ENCODE assay signal across 23 cellular contexts in the genomic region with DNA sequence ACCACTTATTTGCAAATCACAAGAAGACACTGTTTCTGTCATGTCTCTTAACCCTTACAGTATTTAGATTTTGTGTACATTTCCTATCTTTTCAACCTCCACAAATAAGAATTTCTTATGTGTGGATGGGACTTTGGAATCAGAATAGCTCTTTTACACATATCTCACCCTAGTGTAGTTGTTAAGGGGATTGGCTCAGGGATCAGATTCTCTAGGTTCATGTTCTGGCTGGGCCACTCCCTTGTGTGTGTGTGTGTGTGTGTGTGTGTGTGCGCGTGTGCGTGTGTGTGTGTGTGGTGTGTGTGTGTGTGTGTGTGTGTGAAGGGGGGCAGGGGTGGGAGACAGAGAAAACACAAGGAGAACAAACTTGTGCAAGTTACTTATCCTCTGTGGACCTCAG.
DNase-seq lines count a peak whose midpoint lies in the region; ATAC-seq, FAIRE-seq and TF ChIP-seq lines count a peak whose summit lies in the region.
"Had no signal": no experiment of that assay in that cellular context is flagged by ENCODE, and none has a peak within 500 bp of the region (broad histone marks: within the 10 kb centered on the region; RNA-seq: fewer than 3 reads in every experiment).

No MANE protein-coding gene starts in this region.

- H3K9me3 ChIP-seq in HepG2 (ENCODE audit: low read length) (no peaks in the 10 kb centered on the region), right lobe of liver (no peaks in the 10 kb centered on the region), K562 (replicated peaks; ENCODE audit: control insufficient read depth, insufficient read depth, low read depth, low read length) (no peaks in the 10 kb centered on the region), mucosa of descending colon (no peaks in the 10 kb centered on the region), small intestine (ENCODE audit: control insufficient read depth, low read depth) (no peaks in the 10 kb centered on the region), osteoblast (ENCODE audit: low read depth, low read length) (no peaks in the 10 kb centered on the region)
- H3K9me3 ChIP-seq: BE2C, HAP-1 had no signal

- H3K4me3 Mint-ChIP-seq in activated T-cell treated with anti-CD3 and anti-CD28 coated beads, Interleukin-2, amount 50 U/mL, for 24 hours = no peak overlapping the region
- H3K4me3 Mint-ChIP-seq: CD4-positive, alpha-beta memory T cell had no signal

- CTCF ChIA-PET in HepG2 (lab: Yijun Ruan, JAX; ENCODE audit: low intra/inter-chr PET ratio, low total read pairs) (no interaction called here), K562 (lab: Yijun Ruan, JAX; ENCODE audit: low intra/inter-chr PET ratio) (no interaction called here)

- no peaks in the 10 kb centered on the region for H3K9me1 ChIP-seq in K562 (ENCODE audit: control insufficient read depth, insufficient read depth, low read length)

- no peaks in the 10 kb centered on the region for H3K9me3 Mint-ChIP-seq in activated T-cell treated with anti-CD3 and anti-CD28 coated beads, Interleukin-2, amount 50 U/mL, for 24 hours

- no peak for TF ChIP-seq POLR2A in HepG2 (IDR thresholded peaks at IDR 0.05; ENCODE audit: insufficient read depth in 1 of 2, low read depth in 2 of 2, low read length in 2 of 2)
- no peak for TF ChIP-seq POLR2A in right lobe of liver (IDR thresholded peaks at IDR 0.05)
- no peak for TF ChIP-seq POLR2A in K562 (conservative IDR thresholded peaks at IDR 0.05)

- H3K27ac Mint-ChIP-seq in activated T-cell treated with anti-CD3 and anti-CD28 coated beads, Interleukin-2, amount 50 U/mL, for 24 hours = no peak overlapping the region
- H3K27ac Mint-ChIP-seq: CD4-positive, alpha-beta memory T cell had no signal

- peak; percentile 74 for FAIRE-seq in HepG2 (lab: Jason Lieb, UNC)
- FAIRE-seq in K562 (lab: Jason Lieb, UNC) = no peak
- FAIRE-seq in small intestine (lab: Jason Lieb, UNC) = no peak
- FAIRE-seq: A204.1, G401.6, GM18507, H54 had no signal

- H3K4me1 Mint-ChIP-seq in activated T-cell treated with anti-CD3 and anti-CD28 coated beads, Interleukin-2, amount 50 U/mL, for 24 hours (ENCODE audit: low read depth) = no peaks in the 10 kb centered on the region

- BruUV-seq in HepG2 (replicated peaks; lab: Mats Ljungman, UMichigan) (no TSS peak), K562 (replicated peaks; lab: Mats Ljungman, UMichigan) (no TSS peak)

- H3K4me1 ChIP-seq in HepG2 (ENCODE audit: insufficient read depth, low read length) (peaks cover 38% of the 10 kb centered on the region), right lobe of liver (no peaks in the 10 kb centered on the region), K562 (replicated peaks in 1 of 2; ENCODE audit: control insufficient read depth in 2 of 2, insufficient read depth in 2 of 2, low read length in 2 of 2) (peaks cover 0 to 10% of the 10 kb centered on the region in 2 experiments; a peak in 2 of 5 replicates), mucosa of descending colon (ENCODE audit: low read depth) (no peaks in the 10 kb centered on the region), small intestine (ENCODE audit: control insufficient read depth in 2 of 2, insufficient read depth in 1 of 2, low read depth in 1 of 2, low read length in 1 of 2) (no peaks in the 10 kb centered on the region), osteoblast (ENCODE audit: insufficient read depth, low read length) (no peaks in the 10 kb centered on the region)
- H3K4me1 ChIP-seq: BE2C had no signal

- in situ Hi-C loops in HepG2 (cut with HindIII; ENCODE audit: extremely low pct_ligation_motif_present, low pct_unique_long_range_greater_than_20kb) = no loop called here
- in situ Hi-C loops in K562 (cut with MboI) = no loop called here

- H2AFZ ChIP-seq in HepG2 (ENCODE audit: low read length) (no peak overlapping the region), K562 (ENCODE audit: low read depth, low read length) (no peak overlapping the region), osteoblast (ENCODE audit: low read length) (no peak overlapping the region)

- no peak overlapping the region for H3K9ac ChIP-seq in HepG2 (ENCODE audit: insufficient read depth, low read depth, low read length)
- no peak overlapping the region for H3K9ac ChIP-seq in K562 (ENCODE audit: insufficient read depth in 1 of 2, low read depth in 2 of 2, low read length in 2 of 2)
- H3K9ac ChIP-seq: BLaER1 treated with 17β-estradiol and CSF1 and Interleukin-3, amounts not matched to agents 10 nM and 100 nM had no signal

- H3K36me3 Mint-ChIP-seq in activated T-cell treated with anti-CD3 and anti-CD28 coated beads, Interleukin-2, amount 50 U/mL, for 24 hours (ENCODE audit: low read depth) = peaks cover 14% of the 10 kb centered on the region

- TF ChIP-seq RAD21 in HepG2 (CRISPR knock-in tag; IDR thresholded peaks at IDR 0.05) (no peak), K562 (CRISPR knock-in tag; conservative IDR thresholded peaks at IDR 0.05 in 1 of 2, IDR thresholded peaks at IDR 0.05 in 1 of 2) (no peak)

- H3K27ac ChIP-seq in HepG2 (ENCODE audit: extremely low read length, insufficient read depth, low read length) (no peak overlapping the region), right lobe of liver (no peak overlapping the region), K562 (ENCODE audit: extremely low read depth, low read depth, low read length) (no peak overlapping the region), small intestine (ENCODE audit: low read depth in 1 of 2, low read length in 1 of 2) (no peak overlapping the region), osteoblast (ENCODE audit: low read depth, low read length) (no peak overlapping the region)
- H3K27ac ChIP-seq: 22Rv1; BLaER1 treated with 17β-estradiol and CSF1 and Interleukin-3, amounts not matched to agents 10 nM and 100 nM had no signal

- TF ChIP-seq CTCF in HepG2 (CRISPR knock-in tag; IDR thresholded peaks at IDR 0.05) = no peak
- no peak for TF ChIP-seq CTCF in right lobe of liver (IDR thresholded peaks at IDR 0.05)
- no peak for TF ChIP-seq CTCF in K562 (IDR thresholded peaks at IDR 0.05 in 2 of 3, conservative IDR thresholded peaks at IDR 0.05 in 1 of 3; ENCODE audit: insufficient read depth in 2 of 3, low read depth in 1 of 3, low read length in 3 of 3)
- no peak for TF ChIP-seq CTCF in mucosa of descending colon (IDR thresholded peaks at IDR 0.05)
- no peak for TF ChIP-seq CTCF in osteoblast (IDR thresholded peaks at IDR 0.05; ENCODE audit: extremely low read depth, low read depth, low read length)

- 84% methylated on average over 3 of the region's 3 CpGs for WGBS in HepG2 (ENCODE audit: low lambda C conversion rate)
- no CpG with 5 or more reads among the region's 3 CpGs for WGBS in right lobe of liver (ENCODE audit: insufficient coverage, low coverage, low lambda C conversion rate, missing lambda C conversion rate)
- WGBS in K562 (ENCODE audit: insufficient coverage, low coverage, missing lambda C conversion rate) = no CpG with 5 or more reads among the region's 3 CpGs
- WGBS in small intestine, 3 donors = 71 to 97% (median 88%) methylated on average over 3 of the region's 3 CpGs

- H3K4me2 ChIP-seq in HepG2 (ENCODE audit: low read depth, low read length) = no peak overlapping the region
- H3K4me2 ChIP-seq in K562 (ENCODE audit: insufficient read depth, low read length) = no peak overlapping the region
- no peak overlapping the region for H3K4me2 ChIP-seq in osteoblast (ENCODE audit: insufficient read depth, low read length)
- H3K4me2 ChIP-seq: BLaER1 treated with 17β-estradiol and CSF1 and Interleukin-3, amounts not matched to agents 10 nM and 100 nM had no signal

- H3K36me3 ChIP-seq in HepG2 (replicated peaks in 1 of 2; ENCODE audit: control insufficient read depth in 1 of 2, insufficient read depth in 2 of 2, low read length in 2 of 2) (no peaks in the 10 kb centered on the region), right lobe of liver (no peaks in the 10 kb centered on the region), K562 (ENCODE audit: control insufficient read depth, insufficient read depth, low read length) (peaks cover 22% of the 10 kb centered on the region; the same call in 2 of the 3 replicates), mucosa of descending colon (ENCODE audit: low read depth) (no peaks in the 10 kb centered on the region), small intestine (ENCODE audit: control insufficient read depth in 2 of 2, insufficient read depth in 2 of 2, low read length in 2 of 2) (no peaks in the 10 kb centered on the region), osteoblast (ENCODE audit: insufficient read depth, low read length) (no peaks in the 10 kb centered on the region)
- H3K36me3 ChIP-seq: BE2C, HAP-1 had no signal

- H3K4me3 ChIP-seq in HepG2 (replicated peaks in 1 of 3; ENCODE audit: insufficient read depth in 1 of 3, low read depth in 2 of 3, low read length in 3 of 3) (no peak overlapping the region), right lobe of liver (no peak overlapping the region), K562 (no peak overlapping the region), mucosa of descending colon (no peak overlapping the region), small intestine (ENCODE audit: low read depth in 1 of 2, low read length in 2 of 2) (no peak overlapping the region), osteoblast (ENCODE audit: insufficient read depth, low read length) (no peak overlapping the region)
- H3K4me3 ChIP-seq: BLaER1 treated with 17β-estradiol and CSF1 and Interleukin-3, amounts not matched to agents 10 nM and 100 nM; HAP-1 had no signal

- H4K20me1 ChIP-seq in HepG2 (ENCODE audit: insufficient read depth, low read length) = no peaks in the 10 kb centered on the region
- no peaks in the 10 kb centered on the region for H4K20me1 ChIP-seq in K562 (replicated peaks; ENCODE audit: control insufficient read depth, insufficient read depth, low read length)
- no peaks in the 10 kb centered on the region for H4K20me1 ChIP-seq in osteoblast (ENCODE audit: insufficient read depth, low read length)

- no peaks in the 10 kb centered on the region for H3K27me3 ChIP-seq in HepG2 (ENCODE audit: control insufficient read depth in 1 of 2, insufficient read depth in 2 of 2, low read length in 2 of 2)
- H3K27me3 ChIP-seq in right lobe of liver = no peaks in the 10 kb centered on the region
- H3K27me3 ChIP-seq in K562 (ENCODE audit: control insufficient read depth in 2 of 2, insufficient read depth in 2 of 2, low read length in 2 of 2) = no peaks in the 10 kb centered on the region
- no peaks in the 10 kb centered on the region for H3K27me3 ChIP-seq in small intestine (ENCODE audit: control insufficient read depth in 2 of 2, insufficient read depth in 2 of 2, low read length in 2 of 2)
- H3K27me3 ChIP-seq in osteoblast (ENCODE audit: insufficient read depth, low read length) = peaks cover 15% of the 10 kb centered on the region
- H3K27me3 ChIP-seq: BE2C had no signal

- POLR2A ChIA-PET in HepG2 (lab: Yijun Ruan, JAX) (no interaction called here), K562 (lab: Yijun Ruan, JAX) (interaction anchor here (1.0 kb wide), 1 partner anchor 9 kb away, joined by 3 read pairs; no protein-coding TSS in a partner anchor)

- no peak for ATAC-seq in HepG2
- ATAC-seq in right lobe of liver = no peak
- no peak for ATAC-seq in K562
- peak; percentile 52 for ATAC-seq in mucosa of descending colon

- peak; percentile 6 for DNase-seq in HepG2 (ENCODE audit: low spot score)
- no peak for DNase-seq in right lobe of liver
- no peak for DNase-seq in K562 (ENCODE audit: extremely low read depth in 1 of 4, low spot score in 3 of 4)
- DNase-seq in mucosa of descending colon = no peak
- DNase-seq in small intestine = peak; percentile 32
- no peak for DNase-seq in midbrain (lab: John Stamatoyannopoulos, UW)
- no peak for DNase-seq in osteoblast (ENCODE audit: insufficient read length, low spot score, missing footprints)
- no peak for DNase-seq in activated T-cell treated with anti-CD3 and anti-CD28 coated beads, Interleukin-2, amount 50 U/mL, for 24 hours
- DNase-seq: ACHN; AML-193; BE2C; CD4-positive, alpha-beta memory T cell; COR-L47; DMS153; DND-41; GOT3 had no signal

- H3K79me2 ChIP-seq in HepG2 (ENCODE audit: insufficient read depth, low read length) (no peaks in the 10 kb centered on the region), K562 (ENCODE audit: control insufficient read depth, insufficient read depth, low read length) (no peaks in the 10 kb centered on the region; the same call in 2 of the 3 replicates), osteoblast (ENCODE audit: insufficient read depth, low read length) (no peaks in the 10 kb centered on the region)

- TF ChIP-seq EP300 in HepG2 (IDR thresholded peaks at IDR 0.05; ENCODE audit: low read depth in 2 of 2, low read length in 2 of 2) (no peak), HepG2 (CRISPR knock-in tag; IDR thresholded peaks at IDR 0.05; ENCODE audit: borderline replicate concordance) (no peak), K562 (IDR thresholded peaks at IDR 0.05; ENCODE audit: low read length) (no peak)

- peaks cover 5% of the 10 kb centered on the region for H3K27me3 Mint-ChIP-seq in activated T-cell treated with anti-CD3 and anti-CD28 coated beads, Interleukin-2, amount 50 U/mL, for 24 hours
- H3K27me3 Mint-ChIP-seq: CD4-positive, alpha-beta memory T cell had no signal

- intact Hi-C loops in HepG2 (cut with micrococcal nuclease; ENCODE audit: unreplicated experiment) = no loop called here
- intact Hi-C loops in right lobe of liver (cut with DNase I) = no loop called here
- intact Hi-C loops in K562 (cut with micrococcal nuclease) = no loop called here
- intact Hi-C loops in mucosa of descending colon (cut with DNase I, micrococcal nuclease) = no loop called here

Comparison
In these comparisons a context has a peak if more than half of its experiments do, and no peak if none do; other contexts are left out.
1. DNase-seq: peak in HepG2 (single experiment) and small intestine (single experiment); none in right lobe of liver (0 of 3), K562 (0 of 4), mucosa of descending colon (0 of 3), midbrain (single experiment), osteoblast (single experiment) and activated T-cell treated with anti-CD3 and anti-CD28 coated beads, Interleukin-2, amount 50 U/mL, for 24 hours (single experiment).